ENCODE assay signal across 11 cellular contexts in genomic region chr1:162755306-162755705, GRCh38.
"Had no signal": no experiment of that assay in that cellular context is flagged by ENCODE, and none has a peak within 500 bp of the region (broad histone marks: within the 10 kb centered on the region; RNA-seq: fewer than 3 reads in every experiment).

No MANE protein-coding gene starts in this region.

- H3K36me3 ChIP-seq: ovary had no signal

- H3K27ac ChIP-seq: epithelial cell of prostate, ovary, skin epidermis had no signal

- H3K4me3 ChIP-seq: ovary, skin epidermis had no signal

- H3K9me3 ChIP-seq: ovary had no signal

- H3K27me3 ChIP-seq: ovary had no signal

- DNase-seq: activated CD4-positive, alpha-beta T cell treated with anti-CD3 and anti-CD28 coated beads for 48 hours; activated CD8-positive, alpha-beta T cell treated with anti-CD3 and anti-CD28 coated beads, Interleukin-2, amount 10 ng/mL, durations not matched to agents 7 days and 5 days; activated naive CD4-positive, alpha-beta T cell; activated naive CD8-positive, alpha-beta T cell treated with anti-CD3 and anti-CD28 coated beads, Interleukin-2, amount 50 U/mL, for 24 hours; caudate nucleus; cortex of kidney; effector memory CD4-positive, alpha-beta T cell; ovary; T1000 had no signal
